Comparison of ENCODE assay signal across 18 cellular contexts in genomic region chr17:50134206-50135110, GRCh38. TPM values are rescaled to one million over a fixed set of nuclear protein-coding genes. Genes with fewer than 3 reads are reported as not detected.
DNase-seq lines count a peak whose midpoint lies in the region; ATAC-seq, FAIRE-seq and TF ChIP-seq lines count a peak whose summit lies in the region.
"Had no signal": no experiment of that assay in that cellular context is flagged by ENCODE, and none has a peak within 500 bp of the region (broad histone marks: within the 10 kb centered on the region; RNA-seq: fewer than 3 reads in every experiment).

No MANE protein-coding gene starts in this region.

- TF ChIP-seq CTCF in A673 (conservative IDR thresholded peaks at IDR 0.05; ENCODE audit: low read depth, low read length) (no peak), RWPE2 (IDR thresholded peaks at IDR 0.05; ENCODE audit: poor library complexity, severe bottlenecking) (no peak), pancreas (IDR thresholded peaks at IDR 0.05) (no peak), mesothelial cell of epicardium (IDR thresholded peaks at IDR 0.05; ENCODE audit: unreplicated experiment) (no peak)

- POLR2A ChIA-PET in A673 (lab: Charles Lee; ENCODE audit: low non-redundant PET), result no interaction called here

- TSS peak; percentile 45 for BruUV-seq in A673 (replicated peaks; lab: Mats Ljungman, UMichigan)

- H3K27me3 ChIP-seq in A673 (replicated peaks; ENCODE audit: insufficient read depth, low read depth, low read length, poor library complexity), result no peaks in the 10 kb centered on the region
- no peaks in the 10 kb centered on the region for H3K27me3 ChIP-seq in RWPE2 (ENCODE audit: insufficient read depth, poor library complexity, severe bottlenecking)
- H3K27me3 ChIP-seq in pancreas, result peaks cover 0 to 2% (median 0%) of the 10 kb centered on the region in 4 donors

- H3K4me1 ChIP-seq in A673 (ENCODE audit: insufficient read depth, low read length, poor library complexity, severe bottlenecking) (peaks cover 15% of the 10 kb centered on the region), RWPE2 (ENCODE audit: insufficient read depth, poor library complexity, severe bottlenecking) (no peaks in the 10 kb centered on the region), pancreas (peaks cover 0 to 3% (median 0%) of the 10 kb centered on the region in 3 donors)

- peaks cover 5% of the 10 kb centered on the region for H3K4me1 Mint-ChIP-seq in mesothelial cell of epicardium

- peaks cover 6% of the 10 kb centered on the region for H3K27me3 Mint-ChIP-seq in mesothelial cell of epicardium (ENCODE audit: low read depth)

- no peak for FAIRE-seq in pancreas (lab: Jason Lieb, UNC)
- FAIRE-seq: GM19239 had no signal

- peak; percentile 43 for DNase-seq in A673 (ENCODE audit: low spot score)
- peak; percentile 51 for DNase-seq in ELF-1 (ENCODE audit: low read depth, low spot score)
- no peak for DNase-seq in RWPE2 (ENCODE audit: low spot score)
- DNase-seq in islet precursor cell, result peak; percentile 82
- no peak for DNase-seq in pancreas
- DNase-seq in GOT3 (lab: John Stamatoyannopoulos, UW), result no peak
- no peak for DNase-seq in mesothelial cell of epicardium (ENCODE audit: low spot score in 2 of 2, unreplicated experiment in 2 of 2)
- DNase-seq: activated CD4-positive, alpha-beta T cell treated with anti-CD3 and anti-CD28 coated beads, Interleukin-2, amount 10 ng/mL, durations not matched to agents 24 days and 14 days; activated T-cell treated with anti-CD3 and anti-CD28 coated beads, Interleukin-2, amount 50 U/mL, for 1 hour; C1 segment of cervical spinal cord; foreskin melanocyte; SIG-M5; T1000 had no signal

- CTCF ChIA-PET in A673 (lab: Charles Lee), result no interaction called here

- no peaks in the 10 kb centered on the region for H3K9me3 Mint-ChIP-seq in mesothelial cell of epicardium
- H3K9me3 Mint-ChIP-seq: activated CD4-positive, alpha-beta T cell treated with anti-CD3 and anti-CD28 coated beads, Interleukin-2, amount 10 ng/mL, durations not matched to agents 24 days and 14 days; activated naive CD4-positive, alpha-beta T cell treated with anti-CD3 and anti-CD28 coated beads, Interleukin-2, amount 50 U/mL, for 24 hours; stimulated activated effector memory CD8-positive, alpha-beta T cell treated with anti-CD3 and anti-CD28 coated beads, Interleukin-12 subunit alpha, Interleukin-12 subunit beta, amount 100 ng/mL, for 72 hours had no signal

- no peak overlapping the region for H3K4me3 ChIP-seq in A673 (ENCODE audit: low read depth, low read length, poor library complexity, severe bottlenecking)
- H3K4me3 ChIP-seq in RWPE2 (ENCODE audit: severe bottlenecking), result no peak overlapping the region
- H3K4me3 ChIP-seq in pancreas, result no peak overlapping the region
- H3K4me3 ChIP-seq: upper lobe of right lung had no signal

- peak; percentile 13; the same call in 1 of the 3 replicates for ATAC-seq in RWPE2 (ENCODE audit: low read depth)
- ATAC-seq in pancreas, result no peak
- no peak for ATAC-seq in HG03442 (IDR thresholded peaks at IDR 0.05; ENCODE audit: unreplicated experiment)
- ATAC-seq: stimulated activated effector memory CD8-positive, alpha-beta T cell treated with anti-CD3 and anti-CD28 coated beads, Interleukin-12 subunit alpha, Interleukin-12 subunit beta, amount 100 ng/mL, for 72 hours; upper lobe of right lung had no signal

- intact Hi-C loops in A673 (cut with micrococcal nuclease; ENCODE audit: unreplicated experiment) (no loop called here), pancreas (cut with DNase I) (no loop called here)

- WGBS in pancreas, 2 donors, result 82 to 87% methylated on average over 16 of the region's 16 CpGs

- H3K4me3 Mint-ChIP-seq in mesothelial cell of epicardium, result no peak overlapping the region
- H3K4me3 Mint-ChIP-seq: activated CD4-positive, alpha-beta T cell treated with anti-CD3 and anti-CD28 coated beads, Interleukin-2, amount 10 ng/mL, durations not matched to agents 24 days and 14 days; activated naive CD4-positive, alpha-beta T cell treated with anti-CD3 and anti-CD28 coated beads, Interleukin-2, amount 50 U/mL, for 24 hours; stimulated activated effector memory CD8-positive, alpha-beta T cell treated with anti-CD3 and anti-CD28 coated beads, Interleukin-12 subunit alpha, Interleukin-12 subunit beta, amount 100 ng/mL, for 72 hours had no signal

- H3K36me3 ChIP-seq in A673 (ENCODE audit: insufficient read depth, low read length, poor library complexity, severe bottlenecking) (peaks cover 45% of the 10 kb centered on the region), RWPE2 (ENCODE audit: low read depth) (peaks cover 42% of the 10 kb centered on the region), pancreas (peaks cover 0 to 23% (median 19%) of the 10 kb centered on the region in 3 donors)

- no peak overlapping the region for H3K27ac Mint-ChIP-seq in mesothelial cell of epicardium
- H3K27ac Mint-ChIP-seq: activated CD4-positive, alpha-beta T cell treated with anti-CD3 and anti-CD28 coated beads, Interleukin-2, amount 10 ng/mL, durations not matched to agents 24 days and 14 days; activated naive CD4-positive, alpha-beta T cell treated with anti-CD3 and anti-CD28 coated beads, Interleukin-2, amount 50 U/mL, for 24 hours had no signal

- H3K27ac ChIP-seq in A673 (ENCODE audit: low read depth, low read length, poor library complexity, severe bottlenecking) (no peak overlapping the region), RWPE2 (ENCODE audit: poor library complexity, severe bottlenecking) (no peak overlapping the region), pancreas (no peak overlapping the region)
- H3K27ac ChIP-seq: upper lobe of right lung had no signal

- H3K36me3 Mint-ChIP-seq in mesothelial cell of epicardium, result peaks cover 30% of the 10 kb centered on the region

- H3K9me3 ChIP-seq in A673 (ENCODE audit: low read depth, low read length, poor library complexity, severe bottlenecking), result no peaks in the 10 kb centered on the region
- no peaks in the 10 kb centered on the region for H3K9me3 ChIP-seq in RWPE2 (ENCODE audit: severe bottlenecking)
- H3K9me3 ChIP-seq in pancreas, result no peaks in the 10 kb centered on the region
- H3K9me3 ChIP-seq: upper lobe of right lung had no signal

RNA-seq across cellular contexts. Expression of gene SAMD14, which starts 4.5 kb away (rescaled TPM):
- total RNA-seq in A673 (2021) (45.0 and 51.4 TPM in 2 replicates), pancreas (under 1 TPM; 0.09 to 0.90 (median 0.33) TPM), mesothelial cell of epicardium (17.3 to 20.0 TPM (median 19.4 TPM) in 3 replicates)
- polyA plus RNA-seq in pancreas, result 1 to 10 TPM in 1 of 2 donors, under 1 TPM in 1; 0.80 to 1.3 TPM

RNA-seq across cellular contexts. Expression of gene PPP1R9B, which starts 16.0 kb away (rescaled TPM):
- total RNA-seq in A673 (2021) (61.3 and 68.4 TPM in 2 replicates), pancreas (10 to 100 TPM; 13.5 to 34.6 (median 17.7) TPM), mesothelial cell of epicardium (56.4 to 58.6 TPM (median 56.6 TPM) in 3 replicates)
- polyA plus RNA-seq in pancreas, result 10 to 100 TPM; 14.3 to 29.2 TPM

RNA-seq across cellular contexts. Expression of gene SGCA, which starts 31.3 kb away (rescaled TPM):
- total RNA-seq in A673 (2021) (not detected in 2 replicates), pancreas (1 to 10 TPM in 2 of 6 donors, under 1 TPM in 1, not detected in 3; 0.31 to 1.1 (median 1.0) TPM), mesothelial cell of epicardium (not detected in 3 replicates)
- polyA plus RNA-seq in pancreas, result 1 to 10 TPM; 1.7 to 3.0 TPM

RNA-seq across cellular contexts. Expression of gene PDK2, which starts 39.3 kb away (rescaled TPM):
- total RNA-seq in A673 (2021), result 20.4 and 31.6 TPM in 2 replicates
- total RNA-seq in pancreas, result 10 to 100 TPM; 15.3 to 50.0 (median 36.2) TPM
- 10 to 100 TPM; 26.6 to 26.8 TPM for polyA plus RNA-seq in pancreas
- total RNA-seq in mesothelial cell of epicardium, result 44.6 to 46.0 TPM (median 45.4 TPM) in 3 replicates

Comparison
In these comparisons a context has a peak if more than half of its experiments do, and no peak if none do; other contexts are left out.
1. DNase-seq: peak in A673 (single experiment), ELF-1 (single experiment) and islet precursor cell (single experiment); none in RWPE2 (single experiment), pancreas (0 of 6), GOT3 (single experiment) and mesothelial cell of epicardium (0 of 2).